10 cellular contexts compared by ENCODE assay signal in the genomic region with DNA sequence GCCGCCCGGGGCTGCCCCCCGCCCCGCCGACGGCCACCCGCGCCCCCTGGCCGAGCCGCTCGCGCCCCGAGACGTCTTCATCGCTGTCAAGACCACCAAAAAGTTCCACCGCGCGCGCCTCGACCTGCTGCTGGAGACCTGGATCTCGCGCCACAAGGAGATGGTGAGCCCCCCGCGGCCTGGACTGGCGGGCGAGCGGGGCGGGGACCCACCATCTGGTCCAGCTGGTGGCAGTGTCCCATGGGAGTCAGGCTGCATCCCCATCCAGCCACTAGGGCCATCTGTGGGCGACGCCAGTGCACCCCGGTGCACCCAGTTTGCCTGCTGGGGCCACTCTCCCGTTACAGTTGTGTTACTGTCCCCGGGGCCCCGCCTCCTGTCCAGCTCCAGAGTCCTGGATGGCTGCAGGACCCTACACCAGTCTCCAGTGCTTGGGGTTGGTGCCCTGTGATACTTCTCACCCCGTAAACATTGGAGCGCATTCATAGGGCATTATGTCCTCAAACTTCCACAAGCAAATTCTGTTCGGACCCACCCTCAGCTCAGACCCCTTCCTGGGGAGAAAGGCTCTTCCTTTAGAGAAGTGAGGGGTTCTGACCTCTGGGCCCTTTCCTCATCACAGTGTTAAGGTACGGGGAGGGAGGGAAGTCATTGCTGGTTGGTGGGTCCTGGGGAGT. TPM values are rescaled to one million over a fixed set of nuclear protein-coding genes. Genes with fewer than 3 reads are reported as not detected.
DNase-seq lines count a peak whose midpoint lies in the region; ATAC-seq, FAIRE-seq and TF ChIP-seq lines count a peak whose summit lies in the region.
"Had no signal": no experiment of that assay in that cellular context is flagged by ENCODE, and none has a peak within 500 bp of the region (broad histone marks: within the 10 kb centered on the region; RNA-seq: fewer than 3 reads in every experiment).

No MANE protein-coding gene starts in this region.

- intact Hi-C loops in endothelial cell of umbilical vein (cut with micrococcal nuclease) (loop anchor here (2.0 to 10.0 kb wide), 4 partner anchors 35 to 122 kb away; a partner anchor contains a TSS), aorta (cut with DNase I) (no loop called here)

- peak in 1 of 2 donors; percentile 8 for TF ChIP-seq CTCF in endothelial cell of umbilical vein (IDR thresholded peaks at IDR 0.05; ENCODE audit: extremely low read depth in 1 of 2, insufficient read depth in 1 of 2, low read depth in 1 of 2, low read length in 2 of 2)

- H3K4me3 ChIP-seq in endothelial cell of umbilical vein (replicated peaks in 1 of 3; ENCODE audit: insufficient read depth in 1 of 3, low read depth in 1 of 3, low read length in 3 of 3) (peak overlapping the region; percentile 6 to 63 (median 43)), neuronal stem cell (ENCODE audit: low read length in 2 of 2) (peak overlapping the region; percentile 87 to 96), aorta (ENCODE audit: low read length in 2 of 2) (no peak overlapping the region)

- H3K27ac ChIP-seq in endothelial cell of umbilical vein (ENCODE audit: insufficient read depth, low read depth, low read length), result no peak overlapping the region
- no peak overlapping the region for H3K27ac ChIP-seq in neuronal stem cell (replicated peaks; ENCODE audit: low read length)
- no peak overlapping the region for H3K27ac ChIP-seq in aorta (ENCODE audit: low read depth in 1 of 2, low read length in 2 of 2)

- H3K4me1 ChIP-seq in endothelial cell of umbilical vein (ENCODE audit: control insufficient read depth, extremely low read depth, insufficient read depth, low read length), result peaks cover 40% of the 10 kb centered on the region
- peaks cover 49 to 76% of the 10 kb centered on the region in 2 donors for H3K4me1 ChIP-seq in neuronal stem cell (ENCODE audit: control insufficient read depth in 2 of 2, insufficient read depth in 1 of 2, low read depth in 1 of 2, low read length in 2 of 2)
- H3K4me1 ChIP-seq in aorta (ENCODE audit: control insufficient read depth in 1 of 2, insufficient read depth in 2 of 2, low read length in 2 of 2), result no peaks in the 10 kb centered on the region

- no peaks in the 10 kb centered on the region for H4K20me1 ChIP-seq in endothelial cell of umbilical vein (replicated peaks; ENCODE audit: control insufficient read depth, extremely low read depth, insufficient read depth, low read length)

- no peaks in the 10 kb centered on the region for H3K36me3 ChIP-seq in endothelial cell of umbilical vein (ENCODE audit: control insufficient read depth in 2 of 2, extremely low read depth in 1 of 2, insufficient read depth in 2 of 2, low read length in 2 of 2)
- peaks cover 7 to 12% of the 10 kb centered on the region in 2 donors for H3K36me3 ChIP-seq in neuronal stem cell (replicated peaks in 1 of 2; ENCODE audit: control insufficient read depth in 2 of 2, insufficient read depth in 2 of 2, low read length in 2 of 2)
- H3K36me3 ChIP-seq in aorta (ENCODE audit: control insufficient read depth in 1 of 2, insufficient read depth in 2 of 2, low read length in 1 of 2), result no peaks in the 10 kb centered on the region

- H2AK5ac ChIP-seq in neuronal stem cell (ENCODE audit: low read depth, low read length), result peak overlapping the region; percentile 82

- H2AFZ ChIP-seq in endothelial cell of umbilical vein (ENCODE audit: low read depth, low read length), result no peak overlapping the region
- H2AFZ ChIP-seq in neuronal stem cell (ENCODE audit: low read length), result peak overlapping the region; percentile 41

- FAIRE-seq in endothelial cell of umbilical vein (lab: Jason Lieb, UNC), result peak; percentile 67
- FAIRE-seq: islet of Langerhans had no signal

- H2BK15ac ChIP-seq in neuronal stem cell (ENCODE audit: low read length), result peak overlapping the region; percentile 62

- H3K23ac ChIP-seq in neuronal stem cell (ENCODE audit: low read depth, low read length, poor library complexity), result peak overlapping the region; percentile 94

- H2BK5ac ChIP-seq in neuronal stem cell (ENCODE audit: low read length), result peak overlapping the region; percentile 93

- H2BK12ac ChIP-seq in neuronal stem cell (ENCODE audit: low read length), result peak overlapping the region; percentile 68

- WGBS in neuronal stem cell (ENCODE audit: extremely low coverage in 2 of 2, insufficient read length in 2 of 2, insufficient replicate concordance in 1 of 2), 2 donors, result no CpG with 5 or more reads among the region's 38 CpGs
- WGBS in aorta, 2 donors, result 7 to 9% methylated on average over 30 to 38 of the region's 38 CpGs

- DNase-seq in AG20443 (ENCODE audit: low spot score), result peak; percentile 39
- DNase-seq in SW480 (ENCODE audit: low spot score), result peak; percentile 88
- no peak for DNase-seq in endothelial cell of umbilical vein (ENCODE audit: low read depth, low spot score)
- DNase-seq in neuronal stem cell (ENCODE audit: low spot score), result no peak
- DNase-seq in T1000 (lab: John Stamatoyannopoulos, UW), result no peak
- no peak for DNase-seq in aorta

- TF ChIP-seq POLR2A in endothelial cell of umbilical vein (IDR thresholded peaks at IDR 0.05; ENCODE audit: low read depth, low read length), result no peak

- H3K9me3 ChIP-seq in endothelial cell of umbilical vein (replicated peaks; ENCODE audit: control insufficient read depth, insufficient read depth, low read length) (no peaks in the 10 kb centered on the region), neuronal stem cell (replicated peaks in 1 of 2; ENCODE audit: control insufficient read depth in 2 of 2, insufficient read depth in 1 of 2, low read depth in 1 of 2, low read length in 2 of 2) (no peaks in the 10 kb centered on the region), aorta (ENCODE audit: control insufficient read depth, low read length) (no peaks in the 10 kb centered on the region)

- peak overlapping the region; percentile 17 for H3K9ac ChIP-seq in endothelial cell of umbilical vein (replicated peaks; ENCODE audit: extremely low read depth, insufficient read depth, low read length)
- H3K9ac ChIP-seq in neuronal stem cell (ENCODE audit: low read depth, low read length, poor library complexity), result peak overlapping the region; percentile 100

- no peaks in the 10 kb centered on the region for H3K79me2 ChIP-seq in endothelial cell of umbilical vein (ENCODE audit: control insufficient read depth, insufficient read depth, low read length)

- no peak overlapping the region for H2BK120ac ChIP-seq in neuronal stem cell (ENCODE audit: low read depth, low read length)

- dilution Hi-C loops in endothelial cell of umbilical vein (cut with MboI; ENCODE audit: extremely low pct_ligation_motif_present, low sequenced_read_pairs), result no loop called here

- CTCF ChIA-PET in endothelial cell of umbilical vein (lab: Charles Lee), result no interaction called here

- H3K9me1 ChIP-seq in endothelial cell of umbilical vein (replicated peaks; ENCODE audit: control insufficient read depth, extremely low read depth, insufficient read depth, low read length), result no peaks in the 10 kb centered on the region

- H4K8ac ChIP-seq in neuronal stem cell (ENCODE audit: low read depth, low read length), result no peak overlapping the region

- H3K4me2 ChIP-seq in endothelial cell of umbilical vein (ENCODE audit: insufficient read depth, low read length) (peak overlapping the region; percentile 64), neuronal stem cell (ENCODE audit: insufficient read depth, low read length, poor library complexity, severe bottlenecking) (peak overlapping the region; percentile 91)

- H3K14ac ChIP-seq in neuronal stem cell (ENCODE audit: low read length), result peak overlapping the region; percentile 100

- ATAC-seq in GM18909 (IDR thresholded peaks at IDR 0.05; ENCODE audit: poor library complexity, unreplicated experiment) (peak; percentile 4), GM19351 (IDR thresholded peaks at IDR 0.05; ENCODE audit: unreplicated experiment) (no peak), aorta (ENCODE audit: low FRiP score) (no peak)

- H4K91ac ChIP-seq in neuronal stem cell (ENCODE audit: low read depth, low read length, poor library complexity), result no peak overlapping the region

- POLR2A ChIA-PET in endothelial cell of umbilical vein (lab: Charles Lee), result no interaction called here

- peak overlapping the region; percentile 97 for H3K18ac ChIP-seq in neuronal stem cell (ENCODE audit: low read length)

- H3K27me3 ChIP-seq in endothelial cell of umbilical vein (ENCODE audit: control insufficient read depth in 2 of 2, insufficient read depth in 2 of 2, low read length in 2 of 2), result no peaks in the 10 kb centered on the region
- H3K27me3 ChIP-seq in neuronal stem cell (ENCODE audit: control insufficient read depth in 3 of 3, insufficient read depth in 3 of 3, low read depth in 1 of 3, low read length in 3 of 3), result no peaks in the 10 kb centered on the region
- peaks cover 0 to 1% of the 10 kb centered on the region in 2 donors for H3K27me3 ChIP-seq in aorta (ENCODE audit: control insufficient read depth in 1 of 2, insufficient read depth in 2 of 2, low read length in 1 of 2)

- BruUV-seq in endothelial cell of umbilical vein (replicated peaks; lab: Mats Ljungman, UMichigan), result TSS peak; percentile 69

- no peak overlapping the region for H3K4ac ChIP-seq in neuronal stem cell (ENCODE audit: low read length)

- peaks cover 16% of the 10 kb centered on the region for H3K79me1 ChIP-seq in neuronal stem cell (ENCODE audit: low read depth, low read length)

RNA-seq across cellular contexts. Expression of a gene that starts 0.7 kb away (rescaled TPM):
- total RNA-seq in endothelial cell of umbilical vein (12.6 and 15.1 TPM in 2 replicates), aorta (10 to 100 TPM; 14.0 to 30.6 TPM)
- polyA plus RNA-seq in endothelial cell of umbilical vein (13.1 and 14.8 TPM in 2 replicates), aorta (1 to 10 TPM; 2.3 to 5.8 TPM)
- 8.3 and 11.9 TPM in 2 replicates for polyA plus RNA-seq in endothelial cell of umbilical vein (2011; cell fraction: cytosol; rRNA removed)
- polyA plus RNA-seq in endothelial cell of umbilical vein (2011; cell fraction: nucleus; rRNA removed), result 9.8 and 11.4 TPM in 2 replicates
- polyA plus RNA-seq in endothelial cell of umbilical vein (2012), result 2.4 and 3.1 TPM in 2 replicates
- 9.5 and 10.4 TPM in 2 replicates for polyA minus RNA-seq in endothelial cell of umbilical vein
- polyA minus RNA-seq in endothelial cell of umbilical vein (2011; cell fraction: cytosol; rRNA and poly(A)+ RNA removed), result 7.8 TPM
- 6.2 and 13.7 TPM in 2 replicates for polyA minus RNA-seq in endothelial cell of umbilical vein (2011; cell fraction: nucleus; rRNA and poly(A)+ RNA removed)
- 84.0 TPM for polyA plus RNA-seq in neuronal stem cell (2013, experiment 1 of 2)
- polyA plus RNA-seq in neuronal stem cell (2013, experiment 2 of 2), result 82.3 TPM

RNA-seq across cellular contexts. Expression of a gene that starts 35.1 kb away (rescaled TPM):
- 31.6 and 32.2 TPM in 2 replicates for total RNA-seq in endothelial cell of umbilical vein
- 31.1 and 40.3 TPM in 2 replicates for polyA plus RNA-seq in endothelial cell of umbilical vein
- 17.5 and 24.9 TPM in 2 replicates for polyA plus RNA-seq in endothelial cell of umbilical vein (2011; cell fraction: cytosol; rRNA removed)
- 64.9 and 75.7 TPM in 2 replicates for polyA plus RNA-seq in endothelial cell of umbilical vein (2011; cell fraction: nucleus; rRNA removed)
- polyA plus RNA-seq in endothelial cell of umbilical vein (2012), result 22.1 and 23.0 TPM in 2 replicates
- polyA minus RNA-seq in endothelial cell of umbilical vein, result 13.8 and 14.1 TPM in 2 replicates
- 29.8 TPM for polyA minus RNA-seq in endothelial cell of umbilical vein (2011; cell fraction: cytosol; rRNA and poly(A)+ RNA removed)
- polyA minus RNA-seq in endothelial cell of umbilical vein (2011; cell fraction: nucleus; rRNA and poly(A)+ RNA removed), result 10.8 and 13.0 TPM in 2 replicates
- polyA plus RNA-seq in neuronal stem cell (2013, experiment 1 of 2), result 18.7 TPM
- 18.1 TPM for polyA plus RNA-seq in neuronal stem cell (2013, experiment 2 of 2)
- 10 to 100 TPM; 14.8 to 24.3 TPM for total RNA-seq in aorta
- 10 to 100 TPM; 11.8 to 63.9 TPM for polyA plus RNA-seq in aorta

RNA-seq across cellular contexts. Expression of a gene that starts 38.5 kb away (rescaled TPM):
- total RNA-seq in endothelial cell of umbilical vein (11.3 and 14.5 TPM in 2 replicates), aorta (10 to 100 TPM; 12.0 to 18.2 TPM)
- polyA plus RNA-seq in endothelial cell of umbilical vein (4.8 and 4.9 TPM in 2 replicates), aorta (10 to 100 TPM in 1 of 2 donors, 1 to 10 TPM in 1; 6.1 to 10.5 TPM)
- 5.5 and 5.8 TPM in 2 replicates for polyA plus RNA-seq in endothelial cell of umbilical vein (2011; cell fraction: cytosol; rRNA removed)
- polyA plus RNA-seq in endothelial cell of umbilical vein (2011; cell fraction: nucleus; rRNA removed), result 18.5 and 18.6 TPM in 2 replicates
- 6.0 and 9.1 TPM in 2 replicates for polyA plus RNA-seq in endothelial cell of umbilical vein (2012)
- 9.3 and 13.5 TPM in 2 replicates for polyA minus RNA-seq in endothelial cell of umbilical vein
- polyA minus RNA-seq in endothelial cell of umbilical vein (2011; cell fraction: cytosol; rRNA and poly(A)+ RNA removed), result 10.9 TPM
- polyA minus RNA-seq in endothelial cell of umbilical vein (2011; cell fraction: nucleus; rRNA and poly(A)+ RNA removed), result 7.7 and 8.8 TPM in 2 replicates
- polyA plus RNA-seq in neuronal stem cell (2013, experiment 1 of 2), result 10.4 TPM
- 10.3 TPM for polyA plus RNA-seq in neuronal stem cell (2013, experiment 2 of 2)

RNA-seq across cellular contexts. Expression of a gene that starts 44.1 kb away (rescaled TPM):
- total RNA-seq in endothelial cell of umbilical vein, result not detected in 2 replicates
- polyA plus RNA-seq in endothelial cell of umbilical vein, result not detected in 2 replicates
- not detected in 2 replicates for polyA plus RNA-seq in endothelial cell of umbilical vein (2011; cell fraction: cytosol; rRNA removed)
- not detected in 2 replicates for polyA plus RNA-seq in endothelial cell of umbilical vein (2011; cell fraction: nucleus; rRNA removed)
- not detected in 2 replicates for polyA plus RNA-seq in endothelial cell of umbilical vein (2012)
- not detected in 2 replicates for polyA minus RNA-seq in endothelial cell of umbilical vein
- not detected for polyA minus RNA-seq in endothelial cell of umbilical vein (2011; cell fraction: cytosol; rRNA and poly(A)+ RNA removed)
- not detected in 2 replicates for polyA minus RNA-seq in endothelial cell of umbilical vein (2011; cell fraction: nucleus; rRNA and poly(A)+ RNA removed)
- polyA plus RNA-seq in neuronal stem cell (2013, experiment 1 of 2), result not detected
- not detected for polyA plus RNA-seq in neuronal stem cell (2013, experiment 2 of 2)
- not detected for total RNA-seq in aorta
- polyA plus RNA-seq in aorta, result not detected
- total RNA-seq: HT1080 had no signal

Comparison
In these comparisons a context has a peak if more than half of its experiments do, and no peak if none do; other contexts are left out.
1. DNase-seq: peak in AG20443 (single experiment) and SW480 (single experiment); none in endothelial cell of umbilical vein (single experiment), neuronal stem cell (single experiment), T1000 (single experiment) and aorta (0 of 2).
2. H3K4me3 ChIP-seq: peak in endothelial cell of umbilical vein (3 of 3) and neuronal stem cell (2 of 2); none in aorta (0 of 2).